Comparison of ENCODE assay signal across 24 cellular contexts in genomic region chr2:24907106-24907505, GRCh38. TPM values are rescaled to one million over a fixed set of nuclear protein-coding genes. Genes with fewer than 3 reads are reported as not detected.
DNase-seq lines count a peak whose midpoint lies in the region; ATAC-seq and TF ChIP-seq lines count a peak whose summit lies in the region.
"Had no signal": no experiment of that assay in that cellular context is flagged by ENCODE, and none has a peak within 500 bp of the region (broad histone marks: within the 10 kb centered on the region; RNA-seq: fewer than 3 reads in every experiment).

No MANE protein-coding gene starts in this region.

- CTCF ChIA-PET in WTC11 (lab: Charles Lee), result no interaction called here

- H3K27me3 ChIP-seq in smooth muscle cell (ENCODE audit: low read depth) (no peaks in the 10 kb centered on the region), WERI-Rb-1 (ENCODE audit: insufficient read depth, low read depth, severe bottlenecking) (no peaks in the 10 kb centered on the region)
- H3K27me3 ChIP-seq: cardiac muscle cell, esophagus squamous epithelium, heart right ventricle, stomach, upper lobe of left lung had no signal

- 24% methylated on average over 5 of the region's 5 CpGs for WGBS in smooth muscle cell (ENCODE audit: low lambda C conversion rate)

- peaks cover 4% of the 10 kb centered on the region for H3K4me1 ChIP-seq in smooth muscle cell (ENCODE audit: low read depth)
- H3K4me1 ChIP-seq: parathyroid adenoma, stomach, upper lobe of left lung had no signal

- H3K9me3 Mint-ChIP-seq in WTC11, result peaks cover 9% of the 10 kb centered on the region; the same call in 1 of the 2 replicates
- H3K9me3 Mint-ChIP-seq in type B pancreatic cell, result peaks cover 5% of the 10 kb centered on the region
- H3K9me3 Mint-ChIP-seq: activated T-cell treated with anti-CD3 and anti-CD28 coated beads, Interleukin-2, amount 50 U/mL, for 72 hours had no signal

- H3K79me2 ChIP-seq in smooth muscle cell (ENCODE audit: low read depth), result peaks cover 4% of the 10 kb centered on the region
- H3K79me2 ChIP-seq: parathyroid adenoma had no signal

- H3K36me3 Mint-ChIP-seq in WTC11, result peaks cover 31% of the 10 kb centered on the region
- peaks cover 37% of the 10 kb centered on the region for H3K36me3 Mint-ChIP-seq in type B pancreatic cell

- no peak overlapping the region for H3K9ac ChIP-seq in smooth muscle cell (ENCODE audit: low read depth)
- H3K9ac ChIP-seq: parathyroid adenoma had no signal

- H3K4me1 Mint-ChIP-seq in WTC11, result peaks cover 10% of the 10 kb centered on the region
- H3K4me1 Mint-ChIP-seq in type B pancreatic cell (ENCODE audit: unreplicated experiment), result peaks cover 5% of the 10 kb centered on the region
- H3K4me1 Mint-ChIP-seq: B cell had no signal

- H3K36me3 ChIP-seq in smooth muscle cell (ENCODE audit: low read depth) (no peaks in the 10 kb centered on the region), WERI-Rb-1 (peaks cover 62% of the 10 kb centered on the region)
- H3K36me3 ChIP-seq: cardiac muscle cell, upper lobe of left lung had no signal

- no peaks in the 10 kb centered on the region for H3F3A ChIP-seq in smooth muscle cell (ENCODE audit: low read depth)

- no peaks in the 10 kb centered on the region for H3K27me3 Mint-ChIP-seq in WTC11 (ENCODE audit: low read depth)
- H3K27me3 Mint-ChIP-seq in type B pancreatic cell, result no peaks in the 10 kb centered on the region
- H3K27me3 Mint-ChIP-seq: activated naive CD8-positive, alpha-beta T cell treated with anti-CD3 and anti-CD28 coated beads for 36 hours; B cell; naive thymus-derived CD8-positive, alpha-beta T cell had no signal

- H3K27ac Mint-ChIP-seq in WTC11 (0 out of 2 replicates have a peak overlapping the region, but pooled peaks have one; percentile 29), type B pancreatic cell (no peak overlapping the region)
- H3K27ac Mint-ChIP-seq: activated naive CD8-positive, alpha-beta T cell treated with anti-CD3 and anti-CD28 coated beads for 36 hours; activated T-cell treated with anti-CD3 and anti-CD28 coated beads, Interleukin-2, amount 50 U/mL, for 72 hours; B cell; naive thymus-derived CD8-positive, alpha-beta T cell had no signal

- H4K20me1 ChIP-seq in smooth muscle cell (ENCODE audit: low read depth), result no peaks in the 10 kb centered on the region

- H3K4me3 ChIP-seq in smooth muscle cell (no peak overlapping the region), WERI-Rb-1 (ENCODE audit: low read depth, low read length) (no peak overlapping the region)
- H3K4me3 ChIP-seq: cardiac muscle cell, esophagus squamous epithelium, heart right ventricle, stomach, upper lobe of left lung had no signal

- no peak overlapping the region for H2AFZ ChIP-seq in smooth muscle cell (ENCODE audit: low read depth)
- H2AFZ ChIP-seq: parathyroid adenoma had no signal

- no peak overlapping the region for H3K4me2 ChIP-seq in smooth muscle cell

- H3K4me3 Mint-ChIP-seq in WTC11 (no peak overlapping the region), type B pancreatic cell (no peak overlapping the region)
- H3K4me3 Mint-ChIP-seq: activated naive CD8-positive, alpha-beta T cell treated with anti-CD3 and anti-CD28 coated beads for 36 hours; activated T-cell treated with anti-CD3 and anti-CD28 coated beads, Interleukin-2, amount 50 U/mL, for 72 hours; B cell; naive thymus-derived CD8-positive, alpha-beta T cell had no signal

- peak; percentile 36 for DNase-seq in M059J (ENCODE audit: low read depth)
- no peak for DNase-seq in WTC11 (ENCODE audit: low spot score)
- DNase-seq in fibroblast of peridontal ligament (ENCODE audit: extremely low read depth), result peak; percentile 38
- DNase-seq in smooth muscle cell (lab: John Stamatoyannopoulos, UW; ENCODE audit: unreplicated experiment), result no peak
- no peak for DNase-seq in WERI-Rb-1
- no peak for DNase-seq in type B pancreatic cell (ENCODE audit: extremely low spot score, unreplicated experiment)
- DNase-seq: activated naive CD8-positive, alpha-beta T cell treated with anti-CD3 and anti-CD28 coated beads for 36 hours; activated T-cell treated with anti-CD3 and anti-CD28 coated beads, Interleukin-2, amount 50 U/mL, for 72 hours; COR-L47; esophagus squamous epithelium; heart right ventricle; Karpas-422; mammary epithelial cell; naive thymus-derived CD8-positive, alpha-beta T cell; NCI-H1436 treated with DMSO at 0.1 percent for 48 hours; NCI-H748 treated with DMSO at 0.1 percent for 48 hours; stimulated activated CD4-positive, alpha-beta T cell treated with anti-CD3 and anti-CD28 coated beads, Interleukin-2, amount 100 ng/mL, for 48 hours; stomach; upper lobe of left lung had no signal

- POLR2A ChIA-PET in WTC11 (lab: Charles Lee), result no interaction called here

- TF ChIP-seq CTCF in WTC11 (IDR thresholded peaks at IDR 0.05) (no peak), smooth muscle cell (IDR thresholded peaks at IDR 0.05; ENCODE audit: borderline replicate concordance, insufficient read depth, poor library complexity, severe bottlenecking) (no peak), WERI-Rb-1 (IDR thresholded peaks at IDR 0.05; ENCODE audit: low read depth, low read length) (no peak), type B pancreatic cell (conservative IDR thresholded peaks at IDR 0.05) (no peak)

- ATAC-seq in WTC11, result no peak
- ATAC-seq in GM18868 (IDR thresholded peaks at IDR 0.05; ENCODE audit: unreplicated experiment), result no peak
- ATAC-seq: activated CD4-positive, CD25-positive, alpha-beta regulatory T cell treated with anti-CD3 and anti-CD28 coated beads, Interleukin-2, amount 50 U/mL, for 24 hours; activated T-cell treated with anti-CD3 and anti-CD28 coated beads, Interleukin-2, amount 50 U/mL, for 72 hours; naive thymus-derived CD8-positive, alpha-beta T cell had no signal

- peak overlapping the region; percentile 1 for H3K27ac ChIP-seq in smooth muscle cell (ENCODE audit: low read depth)
- no peak overlapping the region for H3K27ac ChIP-seq in WERI-Rb-1
- H3K27ac ChIP-seq: cardiac muscle cell, esophagus squamous epithelium, heart right ventricle, parathyroid adenoma, stomach, upper lobe of left lung had no signal

- H3K9me3 ChIP-seq in smooth muscle cell (replicated peaks; ENCODE audit: low read depth), result no peaks in the 10 kb centered on the region
- H3K9me3 ChIP-seq in WERI-Rb-1 (ENCODE audit: severe bottlenecking), result no peaks in the 10 kb centered on the region
- H3K9me3 ChIP-seq: esophagus squamous epithelium, upper lobe of left lung had no signal

TF ChIP-seq in WTC11, 78 proteins besides CTCF, POLR2A, EP300 and RAD21 (continues in another document):
- TF ChIP-seq, protein P1, sequence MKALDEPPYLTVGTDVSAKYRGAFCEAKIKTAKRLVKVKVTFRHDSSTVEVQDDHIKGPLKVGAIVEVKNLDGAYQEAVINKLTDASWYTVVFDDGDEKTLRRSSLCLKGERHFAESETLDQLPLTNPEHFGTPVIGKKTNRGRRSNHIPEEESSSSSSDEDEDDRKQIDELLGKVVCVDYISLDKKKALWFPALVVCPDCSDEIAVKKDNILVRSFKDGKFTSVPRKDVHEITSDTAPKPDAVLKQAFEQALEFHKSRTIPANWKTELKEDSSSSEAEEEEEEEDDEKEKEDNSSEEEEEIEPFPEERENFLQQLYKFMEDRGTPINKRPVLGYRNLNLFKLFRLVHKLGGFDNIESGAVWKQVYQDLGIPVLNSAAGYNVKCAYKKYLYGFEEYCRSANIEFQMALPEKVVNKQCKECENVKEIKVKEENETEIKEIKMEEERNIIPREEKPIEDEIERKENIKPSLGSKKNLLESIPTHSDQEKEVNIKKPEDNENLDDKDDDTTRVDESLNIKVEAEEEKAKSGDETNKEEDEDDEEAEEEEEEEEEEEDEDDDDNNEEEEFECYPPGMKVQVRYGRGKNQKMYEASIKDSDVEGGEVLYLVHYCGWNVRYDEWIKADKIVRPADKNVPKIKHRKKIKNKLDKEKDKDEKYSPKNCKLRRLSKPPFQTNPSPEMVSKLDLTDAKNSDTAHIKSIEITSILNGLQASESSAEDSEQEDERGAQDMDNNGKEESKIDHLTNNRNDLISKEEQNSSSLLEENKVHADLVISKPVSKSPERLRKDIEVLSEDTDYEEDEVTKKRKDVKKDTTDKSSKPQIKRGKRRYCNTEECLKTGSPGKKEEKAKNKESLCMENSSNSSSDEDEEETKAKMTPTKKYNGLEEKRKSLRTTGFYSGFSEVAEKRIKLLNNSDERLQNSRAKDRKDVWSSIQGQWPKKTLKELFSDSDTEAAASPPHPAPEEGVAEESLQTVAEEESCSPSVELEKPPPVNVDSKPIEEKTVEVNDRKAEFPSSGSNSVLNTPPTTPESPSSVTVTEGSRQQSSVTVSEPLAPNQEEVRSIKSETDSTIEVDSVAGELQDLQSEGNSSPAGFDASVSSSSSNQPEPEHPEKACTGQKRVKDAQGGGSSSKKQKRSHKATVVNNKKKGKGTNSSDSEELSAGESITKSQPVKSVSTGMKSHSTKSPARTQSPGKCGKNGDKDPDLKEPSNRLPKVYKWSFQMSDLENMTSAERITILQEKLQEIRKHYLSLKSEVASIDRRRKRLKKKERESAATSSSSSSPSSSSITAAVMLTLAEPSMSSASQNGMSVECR (CRISPR knock-in tag; IDR thresholded peaks at IDR 0.05; ENCODE audit: borderline replicate concordance), result no peak
- TF ChIP-seq MAX (CRISPR knock-in tag; IDR thresholded peaks at IDR 0.05), result no peak
- TF ChIP-seq, protein P2, sequence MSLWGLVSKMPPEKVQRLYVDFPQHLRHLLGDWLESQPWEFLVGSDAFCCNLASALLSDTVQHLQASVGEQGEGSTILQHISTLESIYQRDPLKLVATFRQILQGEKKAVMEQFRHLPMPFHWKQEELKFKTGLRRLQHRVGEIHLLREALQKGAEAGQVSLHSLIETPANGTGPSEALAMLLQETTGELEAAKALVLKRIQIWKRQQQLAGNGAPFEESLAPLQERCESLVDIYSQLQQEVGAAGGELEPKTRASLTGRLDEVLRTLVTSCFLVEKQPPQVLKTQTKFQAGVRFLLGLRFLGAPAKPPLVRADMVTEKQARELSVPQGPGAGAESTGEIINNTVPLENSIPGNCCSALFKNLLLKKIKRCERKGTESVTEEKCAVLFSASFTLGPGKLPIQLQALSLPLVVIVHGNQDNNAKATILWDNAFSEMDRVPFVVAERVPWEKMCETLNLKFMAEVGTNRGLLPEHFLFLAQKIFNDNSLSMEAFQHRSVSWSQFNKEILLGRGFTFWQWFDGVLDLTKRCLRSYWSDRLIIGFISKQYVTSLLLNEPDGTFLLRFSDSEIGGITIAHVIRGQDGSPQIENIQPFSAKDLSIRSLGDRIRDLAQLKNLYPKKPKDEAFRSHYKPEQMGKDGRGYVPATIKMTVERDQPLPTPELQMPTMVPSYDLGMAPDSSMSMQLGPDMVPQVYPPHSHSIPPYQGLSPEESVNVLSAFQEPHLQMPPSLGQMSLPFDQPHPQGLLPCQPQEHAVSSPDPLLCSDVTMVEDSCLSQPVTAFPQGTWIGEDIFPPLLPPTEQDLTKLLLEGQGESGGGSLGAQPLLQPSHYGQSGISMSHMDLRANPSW (CRISPR knock-in tag; conservative IDR thresholded peaks at IDR 0.05; ENCODE audit: low read depth), result no peak

RNA-seq across cellular contexts. Expression of gene ADCY3, which starts 12.9 kb away (rescaled TPM):
- total RNA-seq in M059J (2014; rRNA removed; shearing (Covaris generic)), result 18.1 and 22.0 TPM in 2 replicates
- total RNA-seq in WTC11 (2021) (37.1 to 41.7 TPM (median 39.4 TPM) in 3 replicates), smooth muscle cell (20.8 and 34.3 TPM in 2 replicates), type B pancreatic cell (ENCODE audit: low replicate concordance) (22.1 and 46.2 TPM in 2 replicates)
- 29.6 and 41.7 TPM in 2 replicates for polyA plus RNA-seq in smooth muscle cell

Comparison
In these comparisons a context has a peak if more than half of its experiments do, and no peak if none do; other contexts are left out.
1. DNase-seq: peak in M059J (single experiment) and fibroblast of peridontal ligament (single experiment); none in WTC11 (single experiment), smooth muscle cell (single experiment), WERI-Rb-1 (single experiment) and type B pancreatic cell (single experiment).